1 cellular context compared by ENCODE assay signal in the genomic region with DNA sequence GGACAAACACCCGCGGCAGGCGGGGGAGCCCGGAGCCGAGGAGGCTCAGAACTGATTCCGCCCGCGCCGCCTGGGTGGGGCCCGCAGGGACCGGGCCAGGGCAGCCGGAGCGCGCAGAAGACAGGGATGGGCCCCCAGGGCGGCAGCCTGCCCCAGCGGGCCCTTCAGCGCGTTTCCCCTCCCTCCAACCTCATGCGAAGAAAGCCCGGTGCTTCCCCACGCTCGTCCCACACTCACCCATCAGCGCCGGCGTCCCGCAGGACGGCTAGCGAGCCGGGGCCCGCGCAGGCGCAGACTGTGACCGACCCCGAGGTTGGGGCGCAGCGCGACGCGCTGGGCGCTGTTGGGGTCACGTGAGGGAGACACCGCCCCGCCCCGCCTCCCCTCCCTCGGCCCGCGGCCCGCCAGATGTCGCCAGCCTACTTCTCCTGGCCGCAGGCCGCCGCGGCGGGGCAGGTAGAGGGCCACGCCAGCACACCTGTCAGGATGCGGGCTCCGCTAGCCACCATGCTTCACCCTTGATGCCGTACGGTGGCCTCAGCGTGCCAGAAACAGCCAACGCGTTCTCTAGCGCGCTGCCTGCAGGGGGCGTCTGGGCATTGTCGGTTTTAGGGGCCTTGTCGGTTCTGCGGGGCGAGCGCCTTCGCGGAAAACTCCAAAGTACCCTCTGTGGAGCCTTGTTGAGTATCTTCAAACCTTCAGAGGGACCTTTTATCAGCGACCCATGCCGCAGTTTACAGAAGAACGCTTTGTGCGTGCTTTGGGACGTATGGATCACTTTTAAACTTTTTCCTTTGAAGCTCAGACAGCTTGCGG.
TF ChIP-seq lines count a peak whose summit lies in the region.

A gene with protein sequence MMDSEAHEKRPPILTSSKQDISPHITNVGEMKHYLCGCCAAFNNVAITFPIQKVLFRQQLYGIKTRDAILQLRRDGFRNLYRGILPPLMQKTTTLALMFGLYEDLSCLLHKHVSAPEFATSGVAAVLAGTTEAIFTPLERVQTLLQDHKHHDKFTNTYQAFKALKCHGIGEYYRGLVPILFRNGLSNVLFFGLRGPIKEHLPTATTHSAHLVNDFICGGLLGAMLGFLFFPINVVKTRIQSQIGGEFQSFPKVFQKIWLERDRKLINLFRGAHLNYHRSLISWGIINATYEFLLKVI (minus strand): TSS at position 297 of the 816 bp plus-strand sequence. CDS start 15,577 bp downstream, outside the sequence.

TF ChIP-seq in HepG2, 621 proteins besides CTCF, POLR2A, EP300 and RAD21 (continued from another document and continues in another):
- TF ChIP-seq DR1 (CRISPR knock-in tag; IDR thresholded peaks at IDR 0.05), result no peak
- TF ChIP-seq PRMT3 (CRISPR knock-in tag; IDR thresholded peaks at IDR 0.05; ENCODE audit: borderline replicate concordance, low read depth), result no peak; the same call in 1 of the 2 replicates
- TF ChIP-seq CREM (IDR thresholded peaks at IDR 0.05), result peak; percentile 66
- no peak for TF ChIP-seq CREM (CRISPR knock-in tag; IDR thresholded peaks at IDR 0.05)
- no peak for TF ChIP-seq MAFF (IDR thresholded peaks at IDR 0.05; ENCODE audit: low read depth, low read length)
- TF ChIP-seq, protein P1, sequence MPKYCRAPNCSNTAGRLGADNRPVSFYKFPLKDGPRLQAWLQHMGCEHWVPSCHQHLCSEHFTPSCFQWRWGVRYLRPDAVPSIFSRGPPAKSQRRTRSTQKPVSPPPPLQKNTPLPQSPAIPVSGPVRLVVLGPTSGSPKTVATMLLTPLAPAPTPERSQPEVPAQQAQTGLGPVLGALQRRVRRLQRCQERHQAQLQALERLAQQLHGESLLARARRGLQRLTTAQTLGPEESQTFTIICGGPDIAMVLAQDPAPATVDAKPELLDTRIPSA (CRISPR knock-in tag; IDR thresholded peaks at IDR 0.05; ENCODE audit: borderline replicate concordance), result no peak
- TF ChIP-seq, protein P2, sequence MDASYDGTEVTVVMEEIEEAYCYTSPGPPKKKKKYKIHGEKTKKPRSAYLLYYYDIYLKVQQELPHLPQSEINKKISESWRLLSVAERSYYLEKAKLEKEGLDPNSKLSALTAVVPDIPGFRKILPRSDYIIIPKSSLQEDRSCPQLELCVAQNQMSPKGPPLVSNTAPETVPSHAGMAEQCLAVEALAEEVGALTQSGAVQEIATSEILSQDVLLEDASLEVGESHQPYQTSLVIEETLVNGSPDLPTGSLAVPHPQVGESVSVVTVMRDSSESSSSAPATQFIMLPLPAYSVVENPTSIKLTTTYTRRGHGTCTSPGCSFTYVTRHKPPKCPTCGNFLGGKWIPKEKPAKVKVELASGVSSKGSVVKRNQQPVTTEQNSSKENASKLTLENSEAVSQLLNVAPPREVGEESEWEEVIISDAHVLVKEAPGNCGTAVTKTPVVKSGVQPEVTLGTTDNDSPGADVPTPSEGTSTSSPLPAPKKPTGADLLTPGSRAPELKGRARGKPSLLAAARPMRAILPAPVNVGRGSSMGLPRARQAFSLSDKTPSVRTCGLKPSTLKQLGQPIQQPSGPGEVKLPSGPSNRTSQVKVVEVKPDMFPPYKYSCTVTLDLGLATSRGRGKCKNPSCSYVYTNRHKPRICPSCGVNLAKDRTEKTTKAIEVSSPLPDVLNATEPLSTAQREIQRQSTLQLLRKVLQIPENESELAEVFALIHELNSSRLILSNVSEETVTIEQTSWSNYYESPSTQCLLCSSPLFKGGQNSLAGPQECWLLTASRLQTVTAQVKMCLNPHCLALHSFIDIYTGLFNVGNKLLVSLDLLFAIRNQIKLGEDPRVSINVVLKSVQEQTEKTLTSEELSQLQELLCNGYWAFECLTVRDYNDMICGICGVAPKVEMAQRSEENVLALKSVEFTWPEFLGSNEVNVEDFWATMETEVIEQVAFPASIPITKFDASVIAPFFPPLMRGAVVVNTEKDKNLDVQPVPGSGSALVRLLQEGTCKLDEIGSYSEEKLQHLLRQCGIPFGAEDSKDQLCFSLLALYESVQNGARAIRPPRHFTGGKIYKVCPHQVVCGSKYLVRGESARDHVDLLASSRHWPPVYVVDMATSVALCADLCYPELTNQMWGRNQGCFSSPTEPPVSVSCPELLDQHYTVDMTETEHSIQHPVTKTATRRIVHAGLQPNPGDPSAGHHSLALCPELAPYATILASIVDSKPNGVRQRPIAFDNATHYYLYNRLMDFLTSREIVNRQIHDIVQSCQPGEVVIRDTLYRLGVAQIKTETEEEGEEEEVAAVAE (CRISPR knock-in tag; IDR thresholded peaks at IDR 0.05; ENCODE audit: borderline replicate concordance), result 0 out of 2 replicates have a peak, but pooled peaks have one; percentile 43
- TF ChIP-seq ARHGAP35 (CRISPR knock-in tag; IDR thresholded peaks at IDR 0.05; ENCODE audit: borderline replicate concordance), result no peak
- TF ChIP-seq, protein P3, sequence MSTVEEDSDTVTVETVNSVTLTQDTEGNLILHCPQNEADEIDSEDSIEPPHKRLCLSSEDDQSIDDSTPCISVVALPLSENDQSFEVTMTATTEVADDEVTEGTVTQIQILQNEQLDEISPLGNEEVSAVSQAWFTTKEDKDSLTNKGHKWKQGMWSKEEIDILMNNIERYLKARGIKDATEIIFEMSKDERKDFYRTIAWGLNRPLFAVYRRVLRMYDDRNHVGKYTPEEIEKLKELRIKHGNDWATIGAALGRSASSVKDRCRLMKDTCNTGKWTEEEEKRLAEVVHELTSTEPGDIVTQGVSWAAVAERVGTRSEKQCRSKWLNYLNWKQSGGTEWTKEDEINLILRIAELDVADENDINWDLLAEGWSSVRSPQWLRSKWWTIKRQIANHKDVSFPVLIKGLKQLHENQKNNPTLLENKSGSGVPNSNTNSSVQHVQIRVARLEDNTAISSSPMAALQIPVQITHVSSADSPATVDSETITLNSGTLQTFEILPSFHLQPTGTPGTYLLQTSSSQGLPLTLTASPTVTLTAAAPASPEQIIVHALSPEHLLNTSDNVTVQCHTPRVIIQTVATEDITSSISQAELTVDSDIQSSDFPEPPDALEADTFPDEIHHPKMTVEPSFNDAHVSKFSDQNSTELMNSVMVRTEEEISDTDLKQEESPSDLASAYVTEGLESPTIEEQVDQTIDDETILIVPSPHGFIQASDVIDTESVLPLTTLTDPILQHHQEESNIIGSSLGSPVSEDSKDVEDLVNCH (CRISPR knock-in tag; IDR thresholded peaks at IDR 0.05), result no peak
- no peak for TF ChIP-seq FOXP1 (IDR thresholded peaks at IDR 0.05)
- TF ChIP-seq FOXP1 (CRISPR knock-in tag; IDR thresholded peaks at IDR 0.05), result no peak
- peak; percentile 91 for TF ChIP-seq ASH2L (IDR thresholded peaks at IDR 0.05; ENCODE audit: insufficient read length, low read depth, low read length)
- TF ChIP-seq, protein P4, sequence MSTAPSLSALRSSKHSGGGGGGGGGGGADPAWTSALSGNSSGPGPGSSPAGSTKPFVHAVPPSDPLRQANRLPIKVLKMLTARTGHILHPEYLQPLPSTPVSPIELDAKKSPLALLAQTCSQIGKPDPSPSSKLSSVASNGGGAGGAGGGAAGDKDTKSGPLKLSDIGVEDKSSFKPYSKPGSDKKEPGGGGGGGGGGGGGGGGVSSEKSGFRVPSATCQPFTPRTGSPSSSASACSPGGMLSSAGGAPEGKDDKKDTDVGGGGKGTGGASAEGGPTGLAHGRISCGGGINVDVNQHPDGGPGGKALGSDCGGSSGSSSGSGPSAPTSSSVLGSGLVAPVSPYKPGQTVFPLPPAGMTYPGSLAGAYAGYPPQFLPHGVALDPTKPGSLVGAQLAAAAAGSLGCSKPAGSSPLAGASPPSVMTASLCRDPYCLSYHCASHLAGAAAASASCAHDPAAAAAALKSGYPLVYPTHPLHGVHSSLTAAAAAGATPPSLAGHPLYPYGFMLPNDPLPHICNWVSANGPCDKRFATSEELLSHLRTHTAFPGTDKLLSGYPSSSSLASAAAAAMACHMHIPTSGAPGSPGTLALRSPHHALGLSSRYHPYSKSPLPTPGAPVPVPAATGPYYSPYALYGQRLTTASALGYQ (CRISPR knock-in tag; IDR thresholded peaks at IDR 0.05), result peak; percentile 30; the same call in 1 of the 2 replicates
- TF ChIP-seq, protein P5, sequence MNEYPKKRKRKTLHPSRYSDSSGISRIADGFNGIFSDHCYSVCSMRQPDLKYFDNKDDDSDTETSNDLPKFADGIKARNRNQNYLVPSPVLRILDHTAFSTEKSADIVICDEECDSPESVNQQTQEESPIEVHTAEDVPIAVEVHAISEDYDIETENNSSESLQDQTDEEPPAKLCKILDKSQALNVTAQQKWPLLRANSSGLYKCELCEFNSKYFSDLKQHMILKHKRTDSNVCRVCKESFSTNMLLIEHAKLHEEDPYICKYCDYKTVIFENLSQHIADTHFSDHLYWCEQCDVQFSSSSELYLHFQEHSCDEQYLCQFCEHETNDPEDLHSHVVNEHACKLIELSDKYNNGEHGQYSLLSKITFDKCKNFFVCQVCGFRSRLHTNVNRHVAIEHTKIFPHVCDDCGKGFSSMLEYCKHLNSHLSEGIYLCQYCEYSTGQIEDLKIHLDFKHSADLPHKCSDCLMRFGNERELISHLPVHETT (CRISPR knock-in tag; conservative IDR thresholded peaks at IDR 0.05), result peak; percentile 65
- TF ChIP-seq PHF8 (CRISPR knock-in tag; IDR thresholded peaks at IDR 0.05), result peak; percentile 85
- TF ChIP-seq ZC3H4 (CRISPR knock-in tag; IDR thresholded peaks at IDR 0.05; ENCODE audit: borderline replicate concordance), result no peak
- TF ChIP-seq, protein P6, sequence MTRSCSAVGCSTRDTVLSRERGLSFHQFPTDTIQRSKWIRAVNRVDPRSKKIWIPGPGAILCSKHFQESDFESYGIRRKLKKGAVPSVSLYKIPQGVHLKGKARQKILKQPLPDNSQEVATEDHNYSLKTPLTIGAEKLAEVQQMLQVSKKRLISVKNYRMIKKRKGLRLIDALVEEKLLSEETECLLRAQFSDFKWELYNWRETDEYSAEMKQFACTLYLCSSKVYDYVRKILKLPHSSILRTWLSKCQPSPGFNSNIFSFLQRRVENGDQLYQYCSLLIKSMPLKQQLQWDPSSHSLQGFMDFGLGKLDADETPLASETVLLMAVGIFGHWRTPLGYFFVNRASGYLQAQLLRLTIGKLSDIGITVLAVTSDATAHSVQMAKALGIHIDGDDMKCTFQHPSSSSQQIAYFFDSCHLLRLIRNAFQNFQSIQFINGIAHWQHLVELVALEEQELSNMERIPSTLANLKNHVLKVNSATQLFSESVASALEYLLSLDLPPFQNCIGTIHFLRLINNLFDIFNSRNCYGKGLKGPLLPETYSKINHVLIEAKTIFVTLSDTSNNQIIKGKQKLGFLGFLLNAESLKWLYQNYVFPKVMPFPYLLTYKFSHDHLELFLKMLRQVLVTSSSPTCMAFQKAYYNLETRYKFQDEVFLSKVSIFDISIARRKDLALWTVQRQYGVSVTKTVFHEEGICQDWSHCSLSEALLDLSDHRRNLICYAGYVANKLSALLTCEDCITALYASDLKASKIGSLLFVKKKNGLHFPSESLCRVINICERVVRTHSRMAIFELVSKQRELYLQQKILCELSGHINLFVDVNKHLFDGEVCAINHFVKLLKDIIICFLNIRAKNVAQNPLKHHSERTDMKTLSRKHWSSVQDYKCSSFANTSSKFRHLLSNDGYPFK (CRISPR knock-in tag; IDR thresholded peaks at IDR 0.05; ENCODE audit: borderline replicate concordance), result peak; percentile 67
- TF ChIP-seq STAG1 (CRISPR knock-in tag; IDR thresholded peaks at IDR 0.05), result peak; percentile 93
- TF ChIP-seq, protein P7, sequence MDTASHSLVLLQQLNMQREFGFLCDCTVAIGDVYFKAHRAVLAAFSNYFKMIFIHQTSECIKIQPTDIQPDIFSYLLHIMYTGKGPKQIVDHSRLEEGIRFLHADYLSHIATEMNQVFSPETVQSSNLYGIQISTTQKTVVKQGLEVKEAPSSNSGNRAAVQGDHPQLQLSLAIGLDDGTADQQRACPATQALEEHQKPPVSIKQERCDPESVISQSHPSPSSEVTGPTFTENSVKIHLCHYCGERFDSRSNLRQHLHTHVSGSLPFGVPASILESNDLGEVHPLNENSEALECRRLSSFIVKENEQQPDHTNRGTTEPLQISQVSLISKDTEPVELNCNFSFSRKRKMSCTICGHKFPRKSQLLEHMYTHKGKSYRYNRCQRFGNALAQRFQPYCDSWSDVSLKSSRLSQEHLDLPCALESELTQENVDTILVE (CRISPR knock-in tag; IDR thresholded peaks at IDR 0.05), result peak; percentile 97; the same call in 1 of the 2 replicates
- TF ChIP-seq ZNF501 (CRISPR knock-in tag; IDR thresholded peaks at IDR 0.05), result peak; percentile 98
- TF ChIP-seq, protein P8, sequence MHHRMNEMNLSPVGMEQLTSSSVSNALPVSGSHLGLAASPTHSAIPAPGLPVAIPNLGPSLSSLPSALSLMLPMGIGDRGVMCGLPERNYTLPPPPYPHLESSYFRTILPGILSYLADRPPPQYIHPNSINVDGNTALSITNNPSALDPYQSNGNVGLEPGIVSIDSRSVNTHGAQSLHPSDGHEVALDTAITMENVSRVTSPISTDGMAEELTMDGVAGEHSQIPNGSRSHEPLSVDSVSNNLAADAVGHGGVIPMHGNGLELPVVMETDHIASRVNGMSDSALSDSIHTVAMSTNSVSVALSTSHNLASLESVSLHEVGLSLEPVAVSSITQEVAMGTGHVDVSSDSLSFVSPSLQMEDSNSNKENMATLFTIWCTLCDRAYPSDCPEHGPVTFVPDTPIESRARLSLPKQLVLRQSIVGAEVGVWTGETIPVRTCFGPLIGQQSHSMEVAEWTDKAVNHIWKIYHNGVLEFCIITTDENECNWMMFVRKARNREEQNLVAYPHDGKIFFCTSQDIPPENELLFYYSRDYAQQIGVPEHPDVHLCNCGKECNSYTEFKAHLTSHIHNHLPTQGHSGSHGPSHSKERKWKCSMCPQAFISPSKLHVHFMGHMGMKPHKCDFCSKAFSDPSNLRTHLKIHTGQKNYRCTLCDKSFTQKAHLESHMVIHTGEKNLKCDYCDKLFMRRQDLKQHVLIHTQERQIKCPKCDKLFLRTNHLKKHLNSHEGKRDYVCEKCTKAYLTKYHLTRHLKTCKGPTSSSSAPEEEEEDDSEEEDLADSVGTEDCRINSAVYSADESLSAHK (CRISPR knock-in tag; IDR thresholded peaks at IDR 0.05; ENCODE audit: borderline replicate concordance), result no peak
- TF ChIP-seq, protein P9, sequence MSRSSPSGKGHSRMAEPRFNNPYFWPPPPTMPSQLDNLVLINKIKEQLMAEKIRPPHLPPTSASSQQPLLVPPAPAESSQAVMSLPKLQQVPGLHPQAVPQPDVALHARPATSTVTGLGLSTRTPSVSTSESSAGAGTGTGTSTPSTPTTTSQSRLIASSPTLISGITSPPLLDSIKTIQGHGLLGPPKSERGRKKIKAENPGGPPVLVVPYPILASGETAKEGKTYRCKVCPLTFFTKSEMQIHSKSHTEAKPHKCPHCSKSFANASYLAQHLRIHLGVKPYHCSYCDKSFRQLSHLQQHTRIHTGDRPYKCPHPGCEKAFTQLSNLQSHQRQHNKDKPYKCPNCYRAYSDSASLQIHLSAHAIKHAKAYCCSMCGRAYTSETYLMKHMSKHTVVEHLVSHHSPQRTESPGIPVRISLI (CRISPR knock-in tag; IDR thresholded peaks at IDR 0.05; ENCODE audit: borderline replicate concordance), result peak; percentile 36; the same call in 1 of the 2 replicates
- TF ChIP-seq ZNF333 (CRISPR knock-in tag; IDR thresholded peaks at IDR 0.05; ENCODE audit: borderline replicate concordance), result no peak
- TF ChIP-seq ZNF234 (CRISPR knock-in tag; conservative IDR thresholded peaks at IDR 0.05), result peak; percentile 75; the same call in 1 of the 2 replicates
- no peak for TF ChIP-seq LCORL (IDR thresholded peaks at IDR 0.05)
- peak; percentile 92 for TF ChIP-seq LCORL (CRISPR knock-in tag; IDR thresholded peaks at IDR 0.05)
- TF ChIP-seq, protein P10, sequence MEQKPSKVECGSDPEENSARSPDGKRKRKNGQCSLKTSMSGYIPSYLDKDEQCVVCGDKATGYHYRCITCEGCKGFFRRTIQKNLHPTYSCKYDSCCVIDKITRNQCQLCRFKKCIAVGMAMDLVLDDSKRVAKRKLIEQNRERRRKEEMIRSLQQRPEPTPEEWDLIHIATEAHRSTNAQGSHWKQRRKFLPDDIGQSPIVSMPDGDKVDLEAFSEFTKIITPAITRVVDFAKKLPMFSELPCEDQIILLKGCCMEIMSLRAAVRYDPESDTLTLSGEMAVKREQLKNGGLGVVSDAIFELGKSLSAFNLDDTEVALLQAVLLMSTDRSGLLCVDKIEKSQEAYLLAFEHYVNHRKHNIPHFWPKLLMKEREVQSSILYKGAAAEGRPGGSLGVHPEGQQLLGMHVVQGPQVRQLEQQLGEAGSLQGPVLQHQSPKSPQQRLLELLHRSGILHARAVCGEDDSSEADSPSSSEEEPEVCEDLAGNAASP (CRISPR knock-in tag; IDR thresholded peaks at IDR 0.05; ENCODE audit: borderline replicate concordance), result peak; percentile 80
- TF ChIP-seq ZNF891 (CRISPR knock-in tag; IDR thresholded peaks at IDR 0.05), result peak; percentile 40; the same call in 1 of the 2 replicates
- 0 out of 2 replicates have a peak, but pooled peaks have one; percentile 28 for TF ChIP-seq WIZ (CRISPR knock-in tag; IDR thresholded peaks at IDR 0.05)
